In genomic region chr14:64501326-64502171, GRCh38 we compare ENCODE assay signal across 7 cellular contexts. TPM values are rescaled to one million over a fixed set of nuclear protein-coding genes. Genes with fewer than 3 reads are reported as not detected.
DNase-seq lines count a peak whose midpoint lies in the region; ATAC-seq lines count a peak whose summit lies in the region.

No MANE protein-coding gene starts in this region.

- peak overlapping the region; percentile 52 for H3K27ac ChIP-seq in angular gyrus (ENCODE audit: low read depth, low read length)

- DNase-seq in GM04504 (ENCODE audit: low read depth), result peak; percentile 62
- peak; percentile 15 for DNase-seq in MV-4-11 (lab: John Stamatoyannopoulos, UW)
- DNase-seq in immature natural killer cell, result no peak
- no peak for DNase-seq in HuH-7.5 (ENCODE audit: low spot score)
- DNase-seq in germinal center (ENCODE audit: low spot score), result no peak

- H3K4me1 Mint-ChIP-seq in immature natural killer cell, result peaks cover 58 to 73% of the 10 kb centered on the region in 2 donors
- H3K4me1 Mint-ChIP-seq in stimulated activated memory B cell treated with anti-CD40 and anti-IgM and Interleukin-4, amounts not matched to agents 10 μg/mL and 1 μg/mL and 100 μg/mL, for 72 hours, result peaks cover 43% of the 10 kb centered on the region

- peaks cover 0 to 3% (median 0%) of the 10 kb centered on the region in 6 donors for H3K9me3 Mint-ChIP-seq in immature natural killer cell
- no peaks in the 10 kb centered on the region for H3K9me3 Mint-ChIP-seq in stimulated activated memory B cell treated with anti-CD40 and anti-IgM and Interleukin-4, amounts not matched to agents 10 μg/mL and 1 μg/mL and 100 μg/mL, for 72 hours

- peak overlapping the region; percentile 99 to 100 (median 99) for H3K27ac Mint-ChIP-seq in immature natural killer cell
- peak overlapping the region; percentile 99 for H3K27ac Mint-ChIP-seq in stimulated activated memory B cell treated with anti-CD40 and anti-IgM and Interleukin-4, amounts not matched to agents 10 μg/mL and 1 μg/mL and 100 μg/mL, for 72 hours

- peaks cover 0 to 7% (median 5%) of the 10 kb centered on the region in 3 donors for H3K36me3 Mint-ChIP-seq in immature natural killer cell
- H3K36me3 Mint-ChIP-seq in stimulated activated memory B cell treated with anti-CD40 and anti-IgM and Interleukin-4, amounts not matched to agents 10 μg/mL and 1 μg/mL and 100 μg/mL, for 72 hours, result peaks cover 8% of the 10 kb centered on the region

- no peak for ATAC-seq in stimulated activated memory B cell treated with anti-CD40 and anti-IgM and Interleukin-4, amounts not matched to agents 10 μg/mL and 1 μg/mL and 100 μg/mL, for 72 hours

- H3K27me3 Mint-ChIP-seq in immature natural killer cell (ENCODE audit: low read depth in 3 of 3), result peaks cover 13 to 28% (median 28%) of the 10 kb centered on the region in 3 donors
- H3K27me3 Mint-ChIP-seq in stimulated activated memory B cell treated with anti-CD40 and anti-IgM and Interleukin-4, amounts not matched to agents 10 μg/mL and 1 μg/mL and 100 μg/mL, for 72 hours, result no peaks in the 10 kb centered on the region

- H3K4me3 Mint-ChIP-seq in immature natural killer cell, result peak overlapping the region; percentile 96 to 100 (median 99)
- peak overlapping the region; percentile 91 for H3K4me3 Mint-ChIP-seq in stimulated activated memory B cell treated with anti-CD40 and anti-IgM and Interleukin-4, amounts not matched to agents 10 μg/mL and 1 μg/mL and 100 μg/mL, for 72 hours

RNA-seq across cellular contexts. Expression of gene ZBTB25, which starts 2.1 kb away (rescaled TPM):
- polyA plus RNA-seq in immature natural killer cell, result 10 to 100 TPM in 2 of 3 donors, 1 to 10 TPM in 1; 9.9 to 23.1 (median 15.3) TPM

RNA-seq across cellular contexts. Expression of gene ZBTB1, which starts 3.0 kb away (rescaled TPM):
- 100 to 1,000 TPM in 1 of 3 donors, 10 to 100 TPM in 2; 53.5 to 123 (median 70.9) TPM for polyA plus RNA-seq in immature natural killer cell

RNA-seq across cellular contexts. Expression of gene AKAP5, which starts 36.2 kb away (rescaled TPM):
- polyA plus RNA-seq in immature natural killer cell, result 1 to 10 TPM; 1.5 to 5.8 (median 4.2) TPM

RNA-seq across cellular contexts. Expression of gene HSPA2, which starts 39.0 kb away (rescaled TPM):
- 1 to 10 TPM in 1 of 3 donors, under 1 TPM in 2; 0.11 to 1.2 (median 0.73) TPM for polyA plus RNA-seq in immature natural killer cell

RNA-seq across cellular contexts. Expression of gene PPP1R36, which starts 48.2 kb away (rescaled TPM):
- under 1 TPM in 2 of 3 donors, not detected in 1; 0.47 to 0.81 TPM for polyA plus RNA-seq in immature natural killer cell

Comparison
In these comparisons a context has a peak if more than half of its experiments do, and no peak if none do; other contexts are left out.
1. DNase-seq: peak in GM04504 (single experiment) and MV-4-11 (single experiment); none in immature natural killer cell (0 of 3), HuH-7.5 (single experiment) and germinal center (single experiment).